ENCODE assay signal across 8 cellular contexts in the genomic region with DNA sequence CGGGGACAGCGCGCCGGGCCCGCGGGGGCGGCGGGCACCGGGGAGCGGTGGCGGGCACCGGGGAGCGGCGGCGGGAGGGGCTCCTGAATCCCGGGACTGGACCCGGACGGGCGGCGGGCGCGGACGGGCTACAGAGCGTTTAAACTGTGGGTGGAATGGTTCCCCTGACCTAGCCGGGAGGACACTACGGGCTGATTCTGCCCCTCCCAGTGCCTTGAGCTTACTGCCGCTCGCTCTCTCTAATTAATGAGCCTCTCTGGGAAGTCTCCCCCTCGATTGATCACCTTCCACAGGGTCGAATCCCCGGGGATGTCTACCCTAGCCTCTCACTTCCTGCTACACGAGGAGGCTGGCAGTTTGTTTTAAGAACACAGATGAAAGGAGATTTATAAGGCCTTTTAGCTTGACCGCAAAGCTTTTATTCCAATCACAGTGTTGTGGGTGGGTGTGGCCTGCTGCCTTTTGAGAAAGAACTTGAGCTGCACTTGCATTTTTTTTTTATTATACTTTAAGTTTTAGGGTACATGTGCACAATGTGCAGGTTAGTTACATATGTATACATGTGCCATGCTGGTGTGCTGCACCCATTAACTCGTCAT. TPM values are rescaled to one million over a fixed set of nuclear protein-coding genes. Genes with fewer than 3 reads are reported as not detected.
DNase-seq lines count a peak whose midpoint lies in the region; ATAC-seq and TF ChIP-seq lines count a peak whose summit lies in the region.

No MANE protein-coding gene starts in this region.

- peak overlapping the region; percentile 49 to 88 (median 80) for H3K4me3 Mint-ChIP-seq in naive B cell

- ATAC-seq in naive B cell (ENCODE audit: low read depth in 2 of 2) (peak in 1 of 2 donors; percentile 12), HG02840 (IDR thresholded peaks at IDR 0.05; ENCODE audit: low FRiP score, unreplicated experiment) (no peak)

- in situ Hi-C loops in GM13977 (cut with MboI; ENCODE audit: low pct_unique_long_range_greater_than_20kb, low sequenced_read_pairs, unreplicated experiment), result no loop called here

- TF ChIP-seq CTCF in NB4 (IDR thresholded peaks at IDR 0.05; ENCODE audit: low read depth, low read length), result no peak
- no peak for TF ChIP-seq CTCF in GM13977 (IDR thresholded peaks at IDR 0.05; ENCODE audit: extremely low read depth, insufficient read depth, missing control alignments)

- H3K4me3 ChIP-seq in NB4 (ENCODE audit: low read depth, low read length), result no peak overlapping the region

- TF ChIP-seq POLR2A in NB4 (IDR thresholded peaks at IDR 0.05; ENCODE audit: extremely low read depth, insufficient read length), result no peak

- peaks cover 0 to 18% (median 10%) of the 10 kb centered on the region in 7 donors for H3K9me3 Mint-ChIP-seq in naive B cell

- H3K36me3 Mint-ChIP-seq in naive B cell, result peaks cover 0 to 8% of the 10 kb centered on the region in 2 donors

- peaks cover 8 to 13% (median 10%) of the 10 kb centered on the region in 3 donors for H3K4me1 Mint-ChIP-seq in naive B cell

- peak; percentile 19 for DNase-seq in DMS53 treated with DMSO at 0.1 percent for 48 hours (lab: John Stamatoyannopoulos, UW; ENCODE audit: unreplicated experiment)
- DNase-seq in DMS53 (lab: John Stamatoyannopoulos, UW), result no peak
- DNase-seq in NB4 (ENCODE audit: low read depth), result peak; percentile 58
- peak; percentile 2 for DNase-seq in dermis blood vessel endothelial cell
- DNase-seq in naive B cell, result no peak
- DNase-seq in GM13977 (ENCODE audit: low spot score), result no peak
- DNase-seq in NCI-H2029 (lab: John Stamatoyannopoulos, UW), result no peak

- no peak overlapping the region for H3K27ac Mint-ChIP-seq in naive B cell

- peaks cover 18 to 45% (median 45%) of the 10 kb centered on the region in 3 donors for H3K27me3 Mint-ChIP-seq in naive B cell

RNA-seq across cellular contexts. Expression of gene GNAL, which starts 1.0 kb away (rescaled TPM):
- 0.51 and 0.68 TPM in 2 replicates for total RNA-seq in dermis blood vessel endothelial cell
- polyA plus RNA-seq in naive B cell (ENCODE audit: low read depth in 6 of 6), result under 1 TPM in 4 of 6 donors, not detected in 2; 0.05 to 0.48 (median 0.14) TPM

Comparison
In these comparisons a context has a peak if more than half of its experiments do, and no peak if none do; other contexts are left out.
1. DNase-seq: peak in DMS53 treated with DMSO at 0.1 percent for 48 hours (single experiment), NB4 (single experiment) and dermis blood vessel endothelial cell (single experiment); none in DMS53 (single experiment), naive B cell (single experiment), GM13977 (single experiment) and NCI-H2029 (single experiment).